In the genomic region with DNA sequence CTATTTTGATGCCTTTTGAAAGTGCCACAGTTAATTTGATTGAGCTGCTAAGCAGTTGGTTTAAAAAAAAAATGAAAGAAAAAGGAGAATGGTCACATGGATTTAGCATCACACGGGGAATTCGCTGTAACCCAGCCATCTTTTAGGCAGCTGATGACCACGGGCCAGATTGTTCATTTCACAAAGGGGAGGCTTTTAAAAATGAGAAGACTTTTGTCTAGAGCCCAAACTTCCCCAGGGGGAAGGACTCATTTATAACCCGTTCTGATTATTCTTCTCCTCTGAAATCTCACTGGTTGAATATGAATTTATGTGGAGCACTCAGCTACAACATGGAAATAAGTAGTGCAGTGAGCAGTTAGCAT, we compare ENCODE assay signal across 14 cellular contexts.
DNase-seq lines count a peak whose midpoint lies in the region; ATAC-seq and TF ChIP-seq lines count a peak whose summit lies in the region.
"Had no signal": no experiment of that assay in that cellular context is flagged by ENCODE, and none has a peak within 500 bp of the region (broad histone marks: within the 10 kb centered on the region; RNA-seq: fewer than 3 reads in every experiment).

No MANE protein-coding gene starts in this region.

- peak overlapping the region; percentile 0 for H2AFZ ChIP-seq in osteoblast (ENCODE audit: low read length)
- H2AFZ ChIP-seq: parathyroid adenoma had no signal

- intact Hi-C loops in heart right ventricle (cut with DNase I): loop anchor here in 1 of 10 donors (10.0 kb wide), 1 partner anchor 68 kb away; no protein-coding TSS in a partner anchor
- intact Hi-C loops in left colon (cut with DNase I, micrococcal nuclease): no loop called here

- no peak overlapping the region for H3K4me2 ChIP-seq in osteoblast (ENCODE audit: insufficient read depth, low read length)

- H3K4me1 ChIP-seq in heart right ventricle (peaks cover 2 to 38% (median 25%) of the 10 kb centered on the region in 9 donors), osteoblast (ENCODE audit: insufficient read depth, low read length) (peaks cover 42% of the 10 kb centered on the region), upper lobe of left lung (peaks cover 16 to 25% (median 19%) of the 10 kb centered on the region in 4 donors)
- H3K4me1 ChIP-seq: parathyroid adenoma had no signal

- TF ChIP-seq CTCF in heart right ventricle (IDR thresholded peaks at IDR 0.05) (no peak), osteoblast (IDR thresholded peaks at IDR 0.05; ENCODE audit: extremely low read depth, low read depth, low read length) (no peak), upper lobe of left lung (IDR thresholded peaks at IDR 0.05) (no peak)

- H3K27me3 ChIP-seq in heart right ventricle (no peaks in the 10 kb centered on the region), osteoblast (ENCODE audit: insufficient read depth, low read length) (no peaks in the 10 kb centered on the region), upper lobe of left lung (no peaks in the 10 kb centered on the region)

- H3K27ac ChIP-seq in heart right ventricle (peak overlapping the region; percentile 31 to 79 (median 64)), osteoblast (ENCODE audit: low read depth, low read length) (peak overlapping the region; percentile 88), upper lobe of left lung (peak overlapping the region; percentile 32 to 77 (median 68))
- H3K27ac ChIP-seq: parathyroid adenoma had no signal

- no peaks in the 10 kb centered on the region for H3K36me3 ChIP-seq in heart right ventricle
- H3K36me3 ChIP-seq in osteoblast (ENCODE audit: insufficient read depth, low read length): no peaks in the 10 kb centered on the region
- H3K36me3 ChIP-seq in upper lobe of left lung: no peaks in the 10 kb centered on the region

- no peaks in the 10 kb centered on the region for H3K9me3 ChIP-seq in heart right ventricle
- H3K9me3 ChIP-seq in osteoblast (ENCODE audit: low read depth, low read length): no peaks in the 10 kb centered on the region
- no peaks in the 10 kb centered on the region for H3K9me3 ChIP-seq in upper lobe of left lung

- 50 to 62% methylated on average over 4 of the region's 4 CpGs for WGBS in heart right ventricle, 2 donors
- WGBS in upper lobe of left lung, 2 donors: 60 to 72% methylated on average over 4 of the region's 4 CpGs

- TF ChIP-seq EP300 in upper lobe of left lung (IDR thresholded peaks at IDR 0.05): no peak

- TF ChIP-seq POLR2A in upper lobe of left lung (IDR thresholded peaks at IDR 0.05): no peak

- no peak overlapping the region for H3K4me3 ChIP-seq in heart right ventricle
- H3K4me3 ChIP-seq in osteoblast (ENCODE audit: insufficient read depth, low read length): no peak overlapping the region
- H3K4me3 ChIP-seq in upper lobe of left lung: no peak overlapping the region

- H3K79me2 ChIP-seq in osteoblast (ENCODE audit: insufficient read depth, low read length): no peaks in the 10 kb centered on the region
- H3K79me2 ChIP-seq: parathyroid adenoma had no signal

- DNase-seq in astrocyte of the hippocampus (ENCODE audit: low read depth, low spot score): peak; percentile 28
- DNase-seq in heart right ventricle: no peak
- peak; percentile 47 for DNase-seq in osteoblast (ENCODE audit: insufficient read length, low spot score, missing footprints)
- no peak for DNase-seq in upper lobe of left lung
- no peak for DNase-seq in left colon
- DNase-seq in stimulated activated naive CD4-positive, alpha-beta T cell treated with Interleukin-2 at 50 U/mL for 16 hours (lab: John Stamatoyannopoulos, UW): no peak
- DNase-seq in GOT3 (lab: John Stamatoyannopoulos, UW): no peak
- DNase-seq in HCEC 1CT: no peak
- DNase-seq: activated CD8-positive, alpha-beta T cell treated with anti-CD3 and anti-CD28 coated beads for 36 hours; C1 segment of cervical spinal cord; effector memory CD8-positive, alpha-beta T cell; NCI-H2029 treated with DMSO at 0.1 percent for 48 hours; T1000 had no signal

- ATAC-seq in heart right ventricle: peak in 7 of 8 donors; percentile 26 to 83 (median 64)
- no peak for ATAC-seq in upper lobe of left lung (ENCODE audit: low FRiP score in 2 of 2)
- no peak for ATAC-seq in left colon
- ATAC-seq: activated CD8-positive, alpha-beta T cell treated with anti-CD3 and anti-CD28 coated beads for 36 hours; effector memory CD8-positive, alpha-beta T cell had no signal

- no peaks in the 10 kb centered on the region for H4K20me1 ChIP-seq in osteoblast (ENCODE audit: insufficient read depth, low read length)

Comparison
In these comparisons a context has a peak if more than half of its experiments do, and no peak if none do; other contexts are left out.
1. DNase-seq: peak in astrocyte of the hippocampus (single experiment) and osteoblast (single experiment); none in heart right ventricle (0 of 2), upper lobe of left lung (0 of 2), left colon (0 of 2), stimulated activated naive CD4-positive, alpha-beta T cell treated with Interleukin-2 at 50 U/mL for 16 hours (single experiment), GOT3 (single experiment) and HCEC 1CT (single experiment).
2. ATAC-seq: peak in heart right ventricle (7 of 8); none in upper lobe of left lung (0 of 2) and left colon (single experiment).
3. Peak in every context shown above with its lines, with median percentiles within 50 percentile points of each other: H3K27ac ChIP-seq.